Comparison of ENCODE assay signal across 13 cellular contexts in genomic region chr1:25610822-25611630, GRCh38. TPM values are rescaled to one million over a fixed set of nuclear protein-coding genes. Genes with fewer than 3 reads are reported as not detected.
A peak's percentile ranks its signal among the peaks of the same experiment; 100 is the strongest.
DNase-seq lines count a peak whose midpoint lies in the region; ATAC-seq, FAIRE-seq and TF ChIP-seq lines count a peak whose summit lies in the region.
"Had no signal": no experiment of that assay in that cellular context is flagged by ENCODE, and none has a peak within 500 bp of the region (broad histone marks: within the 10 kb centered on the region; RNA-seq: fewer than 3 reads in every experiment).

No MANE protein-coding gene starts in this region.

- H3K27me3 Mint-ChIP-seq in activated naive CD4-positive, alpha-beta T cell treated with anti-CD3 and anti-CD28 coated beads for 36 hours (ENCODE audit: low read depth), result peaks cover 1% of the 10 kb centered on the region

- no peaks in the 10 kb centered on the region; a peak in 1 of 4 replicates for H3K27me3 ChIP-seq in GM12878 (replicated peaks in 1 of 2; ENCODE audit: control insufficient read depth in 2 of 2, insufficient read depth in 2 of 2, low read length in 1 of 2)

- POLR2A ChIA-PET in GM12878 (lab: Charles Lee), result no interaction called here

- no peak overlapping the region for H2AFZ ChIP-seq in GM12878 (ENCODE audit: control insufficient read depth, low read depth, low read length)

- no peak for TF ChIP-seq EP300 in GM12878 (IDR thresholded peaks at IDR 0.05; ENCODE audit: borderline replicate concordance in 1 of 2, control insufficient read depth in 1 of 2, low read depth in 2 of 2, low read length in 2 of 2)

- no peaks in the 10 kb centered on the region for H4K20me1 ChIP-seq in GM12878 (ENCODE audit: control insufficient read depth, insufficient read depth)

- peak; percentile 46 for ATAC-seq in GM12878
- ATAC-seq in HG03139 (IDR thresholded peaks at IDR 0.05; ENCODE audit: unreplicated experiment), result no peak
- ATAC-seq: activated naive CD8-positive, alpha-beta T cell treated with anti-CD3 and anti-CD28 coated beads, Interleukin-2, amount 50 U/mL, for 24 hours had no signal

- no peak overlapping the region for H3K27ac Mint-ChIP-seq in activated naive CD4-positive, alpha-beta T cell treated with anti-CD3 and anti-CD28 coated beads for 36 hours
- H3K27ac Mint-ChIP-seq: activated B cell treated with CpG ODN at 0.5 μM for 24 hours; activated naive CD8-positive, alpha-beta T cell treated with anti-CD3 and anti-CD28 coated beads, Interleukin-2, amount 50 U/mL, for 24 hours had no signal

- H3K4me1 Mint-ChIP-seq in activated naive CD4-positive, alpha-beta T cell treated with anti-CD3 and anti-CD28 coated beads for 36 hours (ENCODE audit: low read depth), result peaks cover 29% of the 10 kb centered on the region

- no TSS peak for BruUV-seq in GM12878 (replicated peaks; lab: Mats Ljungman, UMichigan)

- intact Hi-C loops in activated naive CD4-positive, alpha-beta T cell treated with anti-CD3 and anti-CD28 coated beads for 36 hours (cut with micrococcal nuclease), result no loop called here
- intact Hi-C loops in GM12878 (cut with micrococcal nuclease; ENCODE audit: unreplicated experiment), result loop anchor here (2.0 kb wide), 2 partner anchors 82 to 186 kb away; no protein-coding TSS in a partner anchor
- intact Hi-C loops in kidney (cut with DNase I), result loop anchor here (10.0 kb wide), 1 partner anchor 184 kb away; no protein-coding TSS in a partner anchor

- H3K9ac ChIP-seq in GM12878 (ENCODE audit: control insufficient read depth, insufficient read depth, low read length), result no peak overlapping the region
- H3K9ac ChIP-seq in kidney (ENCODE audit: low read length in 2 of 2), result no peak overlapping the region

- no peaks in the 10 kb centered on the region for H3K9me3 Mint-ChIP-seq in activated naive CD4-positive, alpha-beta T cell treated with anti-CD3 and anti-CD28 coated beads for 36 hours
- H3K9me3 Mint-ChIP-seq: activated B cell treated with CpG ODN at 0.5 μM for 24 hours; activated naive CD8-positive, alpha-beta T cell treated with anti-CD3 and anti-CD28 coated beads, Interleukin-2, amount 50 U/mL, for 24 hours; CD4-positive, alpha-beta memory T cell had no signal

- TF ChIP-seq RAD21 in GM12878 (IDR thresholded peaks at IDR 0.05; ENCODE audit: insufficient read depth, low read depth, low read length), result peak; percentile 37

- peak; percentile 50 for DNase-seq in activated naive CD4-positive, alpha-beta T cell treated with anti-CD3 and anti-CD28 coated beads for 36 hours
- DNase-seq in activated naive CD4-positive, alpha-beta T cell (lab: John Stamatoyannopoulos, UW), result no peak
- DNase-seq in M059J (ENCODE audit: low read depth) (peak; percentile 35), GM12878 (ENCODE audit: low read depth, low spot score) (no peak), retinal pigment epithelial cell (ENCODE audit: low read depth) (no peak), activated gamma-delta T cell treated with Interleukin-2 at 50 U/mL for 16 hours (no peak), kidney (no peak)
- DNase-seq: activated B cell treated with CpG ODN at 0.5 μM for 24 hours; activated naive CD8-positive, alpha-beta T cell treated with anti-CD3 and anti-CD28 coated beads, Interleukin-2, amount 50 U/mL, for 24 hours; foreskin melanocyte; NCI-H510A had no signal

- peaks cover 19% of the 10 kb centered on the region for H3K4me1 ChIP-seq in GM12878 (ENCODE audit: control insufficient read depth, insufficient read depth, low read length)
- peaks cover 0 to 3% of the 10 kb centered on the region in 2 donors for H3K4me1 ChIP-seq in kidney (ENCODE audit: control insufficient read depth in 1 of 2, insufficient read depth in 1 of 2, low read depth in 1 of 2, low read length in 2 of 2)

- TF ChIP-seq POLR2A in GM12878 (IDR thresholded peaks at IDR 0.05; ENCODE audit: low read depth, low read length), result no peak

- CTCF ChIA-PET in activated naive CD4-positive, alpha-beta T cell treated with anti-CD3 and anti-CD28 coated beads for 36 hours (lab: Charles Lee), result interaction anchor here (0.8 to 4.8 kb wide), 5 partner anchors 58 to 197 kb away, joined by 3 to 46 read pairs (median 5); partner anchors contain the start of gene SELENON
- CTCF ChIA-PET in GM12878 (lab: Yijun Ruan, JAX), result interaction anchor here (0.6 to 3.6 kb wide), 5 partner anchors 8 to 192 kb away, joined by 3 to 18 read pairs (median 7); no protein-coding TSS in a partner anchor

- RAD21 ChIA-PET in GM12878 (lab: Charles Lee; ENCODE audit: unreplicated experiment), result interaction anchor here (1.2 kb wide), 1 partner anchor 135 kb away, joined by 3 read pairs; no protein-coding TSS in a partner anchor

- H3K9me3 ChIP-seq in GM12878 (replicated peaks; ENCODE audit: control insufficient read depth, insufficient read depth, low read length) (no peaks in the 10 kb centered on the region), kidney (ENCODE audit: control insufficient read depth in 1 of 2, low read length in 2 of 2) (no peaks in the 10 kb centered on the region)

- H3K27ac ChIP-seq in GM12878 (ENCODE audit: control insufficient read depth, insufficient read depth) (no peak overlapping the region), kidney (ENCODE audit: low read depth in 2 of 2, low read length in 2 of 2) (no peak overlapping the region)

- no peak overlapping the region for H3K4me2 ChIP-seq in GM12878 (ENCODE audit: control insufficient read depth, insufficient read depth)

- FAIRE-seq in GM12878 (lab: Jason Lieb, UNC) (no peak), kidney (lab: Jason Lieb, UNC) (no peak)

- H3K4me3 ChIP-seq in GM12878 (no peak overlapping the region), retinal pigment epithelial cell (ENCODE audit: low read length) (no peak overlapping the region), kidney (ENCODE audit: low read length in 2 of 2) (no peak overlapping the region)

- H3K4me3 Mint-ChIP-seq in activated naive CD4-positive, alpha-beta T cell treated with anti-CD3 and anti-CD28 coated beads for 36 hours, result no peak overlapping the region
- H3K4me3 Mint-ChIP-seq: activated B cell treated with CpG ODN at 0.5 μM for 24 hours; activated naive CD8-positive, alpha-beta T cell treated with anti-CD3 and anti-CD28 coated beads, Interleukin-2, amount 50 U/mL, for 24 hours; CD4-positive, alpha-beta memory T cell had no signal

- no peaks in the 10 kb centered on the region for H3K79me2 ChIP-seq in GM12878 (ENCODE audit: control insufficient read depth, insufficient read depth, low read length)

- in situ Hi-C loops in GM12878 (cut with MboI), result loop anchor here (5.0 kb wide), 1 partner anchor 186 kb away; no protein-coding TSS in a partner anchor

- 26% methylated on average over 8 of the region's 8 CpGs for WGBS in GM12878 (ENCODE audit: insufficient coverage, insufficient replicate concordance, low lambda C conversion rate, missing lambda C conversion rate)

- TF ChIP-seq CTCF in GM12878 (IDR thresholded peaks at IDR 0.05 in 2 of 3, conservative IDR thresholded peaks at IDR 0.05 in 1 of 3; ENCODE audit: control insufficient read depth in 2 of 3, extremely low read depth in 1 of 3, insufficient read depth in 1 of 3, low read depth in 3 of 3, low read length in 3 of 3) (peak; percentile 30 to 47 (median 33); a peak in 3 of 6 replicates), retinal pigment epithelial cell (conservative IDR thresholded peaks at IDR 0.05; ENCODE audit: low read depth, low read length) (peak; percentile 46), kidney (IDR thresholded peaks at IDR 0.05; ENCODE audit: borderline replicate concordance, extremely low read depth, insufficient read depth) (no peak)

- no peaks in the 10 kb centered on the region for H3K36me3 Mint-ChIP-seq in activated naive CD4-positive, alpha-beta T cell treated with anti-CD3 and anti-CD28 coated beads for 36 hours (ENCODE audit: low read depth)
- H3K36me3 Mint-ChIP-seq: CD4-positive, alpha-beta memory T cell had no signal

- H3K36me3 ChIP-seq in GM12878 (ENCODE audit: control insufficient read depth in 2 of 2, insufficient read depth in 2 of 2, low read length in 1 of 2) (no peaks in the 10 kb centered on the region), kidney (ENCODE audit: control insufficient read depth in 1 of 2, insufficient read depth in 2 of 2, low read length in 2 of 2) (no peaks in the 10 kb centered on the region)

- SMC1A ChIA-PET in GM12878 (lab: Charles Lee; ENCODE audit: uncharacterized antibody, unreplicated experiment), result interaction anchor here (0.7 to 2.9 kb wide), 4 partner anchors 28 to 209 kb away, joined by 3 to 15 read pairs (median 3); no protein-coding TSS in a partner anchor

TF ChIP-seq in GM12878, 131 proteins besides CTCF, POLR2A, EP300 and RAD21 (continues in another document):
- TF ChIP-seq USF2 (IDR thresholded peaks at IDR 0.05; ENCODE audit: borderline replicate concordance, low read depth, low read length), result no peak
- no peak for TF ChIP-seq HDAC2 (IDR thresholded peaks at IDR 0.05)

RNA-seq across cellular contexts. Expression of gene MAN1C1, which starts 5.6 kb away (rescaled TPM):
- total RNA-seq in activated naive CD4-positive, alpha-beta T cell treated with anti-CD3 and anti-CD28 coated beads for 36 hours, result 1 to 10 TPM; 4.9 to 6.3 TPM
- total RNA-seq in M059J (2014; rRNA removed; shearing (Covaris generic)), result 3.3 and 4.4 TPM in 2 replicates
- 0.58 and 0.88 TPM in 2 replicates for total RNA-seq in GM12878 (2013; cell fraction: nucleolus; rRNA removed)
- total RNA-seq in GM12878 (2014; rRNA removed) (0.23 TPM in 1 of 2 replicates, not detected in the other), GM12878 (2014; rRNA removed; fragmentation: Illumina TruSeq; extraction: Trizol) (0.09 and 0.22 TPM in 2 replicates), GM12878 (2021) (0.19 and 0.21 TPM in 2 replicates), kidney (31.7 TPM)
- not detected for polyA plus RNA-seq in GM12878 (2011; ENCODE audit: low read depth)
- polyA plus RNA-seq in GM12878 (2011; rRNA removed) (0.35 and 0.38 TPM in 2 replicates), GM12878 (2014; fragmentation: Illumina TruSeq; extraction: Trizol) (0.12 TPM in 1 of 2 replicates, not detected in the other), GM12878 (2014; fragmentation: Nextera tagmentation; extraction: Ambion mirVana) (not detected), GM12878 (2014; rRNA removed) (0.18 and 0.56 TPM in 2 replicates), GM12878 (2016; fragmentation: Nextera tagmentation; extraction: Ambion mirVana) (under 1 TPM in 1 of 2 experiments, not detected in 1; 0.15 TPM), kidney (ENCODE audit: insufficient read depth, low read depth, low replicate concordance) (65.5 TPM)
- polyA plus RNA-seq in GM12878 (2011; cell fraction: cytosol; rRNA removed), result 0.64 and 0.70 TPM in 2 replicates
- polyA plus RNA-seq in GM12878 (2011; cell fraction: nucleus; rRNA removed), result 1.0 and 1.1 TPM in 2 replicates
- 0.16 and 0.29 TPM in 2 replicates for polyA plus RNA-seq in GM12878 (2012)
- 0.46 and 0.80 TPM in 2 replicates for polyA minus RNA-seq in GM12878 (2011; rRNA and poly(A)+ RNA removed)
- 0.62 TPM in 1 of 2 replicates, not detected in the other for polyA minus RNA-seq in GM12878 (2011; cell fraction: cytosol; rRNA and poly(A)+ RNA removed)
- 0.24 and 0.29 TPM in 2 replicates for polyA minus RNA-seq in GM12878 (2011; cell fraction: nucleus; rRNA and poly(A)+ RNA removed)

Comparison
In these comparisons a context has a peak if more than half of its experiments do, and no peak if none do; other contexts are left out.
1. DNase-seq: peak in activated naive CD4-positive, alpha-beta T cell treated with anti-CD3 and anti-CD28 coated beads for 36 hours (single experiment) and M059J (single experiment); none in activated naive CD4-positive, alpha-beta T cell (0 of 4), GM12878 (single experiment), retinal pigment epithelial cell (single experiment), activated gamma-delta T cell treated with Interleukin-2 at 50 U/mL for 16 hours (single experiment) and kidney (single experiment).